Comparison of ENCODE assay signal across 10 cellular contexts in the genomic region with DNA sequence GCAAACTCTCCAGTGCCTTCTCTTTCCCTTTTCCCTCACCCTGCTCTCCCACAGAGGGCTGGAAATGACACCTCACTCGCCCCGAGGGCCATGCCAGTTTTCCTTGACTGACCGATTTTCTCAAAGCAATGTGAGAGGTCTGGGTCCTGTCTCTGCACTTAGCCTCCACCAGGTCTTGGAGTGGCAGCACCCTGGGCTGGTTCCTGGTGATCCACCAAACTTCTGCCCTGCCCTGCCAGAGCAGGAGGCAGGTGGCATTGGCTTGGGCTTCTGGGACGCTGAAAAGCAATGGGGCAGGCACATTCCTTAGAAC.
DNase-seq lines count a peak whose midpoint lies in the region; ATAC-seq and TF ChIP-seq lines count a peak whose summit lies in the region.
"Had no signal": no experiment of that assay in that cellular context is flagged by ENCODE, and none has a peak within 500 bp of the region (broad histone marks: within the 10 kb centered on the region; RNA-seq: fewer than 3 reads in every experiment).

No MANE protein-coding gene starts in this region.

- H3K4me3 Mint-ChIP-seq in CD4-positive, CD25-positive, alpha-beta regulatory T cell, result peak overlapping the region; percentile 89 to 97 (median 94)
- H3K4me3 Mint-ChIP-seq in nephron, result peak overlapping the region; percentile 84 to 90 (median 90)

- no peaks in the 10 kb centered on the region for H3K9me3 ChIP-seq in CD4-positive, CD25-positive, alpha-beta regulatory T cell (ENCODE audit: control insufficient read depth in 2 of 2, low read length in 2 of 2)

- intact Hi-C loops in dorsolateral prefrontal cortex (cut with DNase I), result no loop called here

- ATAC-seq in CD4-positive, CD25-positive, alpha-beta regulatory T cell (ENCODE audit: low read depth in 2 of 2), result no peak
- ATAC-seq in GM19324 (IDR thresholded peaks at IDR 0.05; ENCODE audit: low FRiP score, unreplicated experiment), result no peak
- ATAC-seq in GM21528 (IDR thresholded peaks at IDR 0.05; ENCODE audit: low FRiP score, unreplicated experiment), result no peak
- no peak for ATAC-seq in HG03135 (IDR thresholded peaks at IDR 0.05; ENCODE audit: unreplicated experiment)

- peak in 1 of 3 donors; percentile 21 for DNase-seq in CD4-positive, CD25-positive, alpha-beta regulatory T cell
- DNase-seq in M059J (ENCODE audit: low read depth), result peak; percentile 52
- DNase-seq in dorsolateral prefrontal cortex, result no peak
- no peak for DNase-seq in DMS114 treated with DMSO at 0.1 percent for 48 hours (lab: John Stamatoyannopoulos, UW; ENCODE audit: unreplicated experiment)
- DNase-seq: dermis blood vessel endothelial cell, GDM1 had no signal

- H3K27ac ChIP-seq in CD4-positive, CD25-positive, alpha-beta regulatory T cell (ENCODE audit: insufficient read depth, low read length, poor library complexity, severe bottlenecking), result peak overlapping the region; percentile 90
- H3K27ac ChIP-seq in dorsolateral prefrontal cortex, result peak overlapping the region in 46 of 59 donors; percentile 43 to 95 (median 82)

- no peaks in the 10 kb centered on the region for H3K9me3 Mint-ChIP-seq in CD4-positive, CD25-positive, alpha-beta regulatory T cell
- no peaks in the 10 kb centered on the region for H3K9me3 Mint-ChIP-seq in nephron

- peaks cover 9 to 64% (median 50%) of the 10 kb centered on the region in 4 donors for H3K4me1 Mint-ChIP-seq in CD4-positive, CD25-positive, alpha-beta regulatory T cell
- peaks cover 8% of the 10 kb centered on the region for H3K4me1 Mint-ChIP-seq in nephron

- peaks cover 63% of the 10 kb centered on the region for H3K4me1 ChIP-seq in CD4-positive, CD25-positive, alpha-beta regulatory T cell (ENCODE audit: control insufficient read depth, insufficient read depth, low read length, poor library complexity, severe bottlenecking)

- no peaks in the 10 kb centered on the region for H3K36me3 ChIP-seq in CD4-positive, CD25-positive, alpha-beta regulatory T cell (ENCODE audit: control insufficient read depth, insufficient read depth, low read length)

- H3K27me3 ChIP-seq in CD4-positive, CD25-positive, alpha-beta regulatory T cell (ENCODE audit: control insufficient read depth, insufficient read depth, low read length), result no peaks in the 10 kb centered on the region
- no peaks in the 10 kb centered on the region for H3K27me3 ChIP-seq in dorsolateral prefrontal cortex

- H3K27ac Mint-ChIP-seq in CD4-positive, CD25-positive, alpha-beta regulatory T cell, result peak overlapping the region; percentile 87 to 99 (median 96)
- H3K27ac Mint-ChIP-seq in nephron, result no peak overlapping the region

- H3K27me3 Mint-ChIP-seq in CD4-positive, CD25-positive, alpha-beta regulatory T cell, result no peaks in the 10 kb centered on the region
- peaks cover 66% of the 10 kb centered on the region for H3K27me3 Mint-ChIP-seq in nephron (ENCODE audit: low read depth)

- H3K4me3 ChIP-seq in CD4-positive, CD25-positive, alpha-beta regulatory T cell (ENCODE audit: low read depth, low read length), result peak overlapping the region; percentile 82
- H3K4me3 ChIP-seq in dorsolateral prefrontal cortex, result peak overlapping the region; percentile 47 to 86 (median 74)

- TF ChIP-seq CTCF in dorsolateral prefrontal cortex (IDR thresholded peaks at IDR 0.05 in 54 of 56, conservative IDR thresholded peaks at IDR 0.05 in 2 of 56; ENCODE audit: low read depth in 1 of 56, partially characterized antibody in 56 of 56) (no peak), nephron (IDR thresholded peaks at IDR 0.05; ENCODE audit: unreplicated experiment in 3 of 3) (no peak)

- H3K36me3 Mint-ChIP-seq in CD4-positive, CD25-positive, alpha-beta regulatory T cell, result no peaks in the 10 kb centered on the region
- no peaks in the 10 kb centered on the region for H3K36me3 Mint-ChIP-seq in nephron (ENCODE audit: low read depth)

Comparison
In these comparisons a context has a peak if more than half of its experiments do, and no peak if none do; other contexts are left out.
1. H3K27ac Mint-ChIP-seq: peak in CD4-positive, CD25-positive, alpha-beta regulatory T cell (3 of 3); none in nephron (0 of 3).